Comparison of ENCODE assay signal across 26 cellular contexts in the genomic region with DNA sequence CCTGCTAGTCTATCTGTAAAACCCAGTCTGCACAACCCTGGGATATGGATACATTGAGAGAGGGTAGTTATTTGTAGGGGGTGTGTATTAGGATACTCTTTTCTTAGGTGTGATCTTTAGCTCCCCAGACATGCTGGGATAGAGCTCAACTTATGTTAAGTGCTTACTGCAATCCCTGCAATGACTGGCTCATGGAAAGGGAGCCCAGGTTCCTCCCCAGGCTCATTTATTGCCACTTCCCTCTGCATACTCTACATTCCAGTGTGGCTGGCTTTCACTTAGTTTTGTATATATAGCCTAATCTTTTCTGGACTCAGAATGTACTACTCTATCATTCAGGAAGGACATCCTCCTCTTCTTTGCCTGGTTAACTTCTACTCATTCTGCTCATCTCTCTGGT.
"Had no signal": no experiment of that assay in that cellular context is flagged by ENCODE, and none has a peak within 500 bp of the region (broad histone marks: within the 10 kb centered on the region; RNA-seq: fewer than 3 reads in every experiment).

No MANE protein-coding gene starts in this region.

- H3K27me3 Mint-ChIP-seq: dendritic cell treated with granulocyte-macrophage colony-stimulating factor and Interleukin-4, amounts not matched to agents 40 ng/mL and 50 ng/mL, for 4 days; progenitor cell of endocrine pancreas; type B pancreatic cell had no signal

- H3K9ac ChIP-seq: parathyroid adenoma had no signal

- H3K36me3 Mint-ChIP-seq: natural killer cell, type B pancreatic cell had no signal

- H3K4me3 ChIP-seq: colonic mucosa, gastrocnemius medialis, heart left ventricle, hepatocyte, lower lobe of right lung, right lobe of liver, stomach, thyroid gland had no signal

- H3K4me3 Mint-ChIP-seq: dendritic cell treated with granulocyte-macrophage colony-stimulating factor and Interleukin-4, amounts not matched to agents 40 ng/mL and 50 ng/mL, for 4 days; endodermal cell; natural killer cell; neural crest cell; type B pancreatic cell had no signal

- H3K27me3 ChIP-seq: colonic mucosa, gastrocnemius medialis, heart left ventricle, hepatocyte, right lobe of liver, stomach, thyroid gland had no signal

- ATAC-seq: esophagus mucosa, gastrocnemius medialis, heart left ventricle, left colon, left ventricle myocardium superior, natural killer cell, right lobe of liver had no signal

- H3K4me1 ChIP-seq: colonic mucosa, gastrocnemius medialis, heart left ventricle, lower lobe of right lung, parathyroid adenoma, right lobe of liver, stomach, thyroid gland had no signal

- DNase-seq: colonic mucosa; effector CD8-positive, alpha-beta T cell; endodermal cell; foreskin fibroblast; gastrocnemius medialis; heart left ventricle; kidney glomerular epithelial cell; left colon; left ventricle myocardium superior; lower lobe of right lung; natural killer cell; right lobe of liver; small intestine; stimulated activated CD4-positive, alpha-beta T cell treated with anti-CD3 and anti-CD28 coated beads, Interleukin-15, amount 100 ng/mL, for 24 hours; stimulated activated CD4-positive, alpha-beta T cell treated with anti-CD3 and anti-CD28 coated beads, Interleukin-2, amount 100 ng/mL, for 48 hours; stimulated activated naive CD4-positive, alpha-beta T cell treated with Interleukin-2 at 50 U/mL for 16 hours; stomach; thyroid gland had no signal

- H3K4me1 Mint-ChIP-seq: natural killer cell had no signal

- H3K9me3 ChIP-seq: colonic mucosa, gastrocnemius medialis, lower lobe of right lung, right lobe of liver, stomach, thyroid gland had no signal

- H3K36me3 ChIP-seq: colonic mucosa, gastrocnemius medialis, heart left ventricle, lower lobe of right lung, right lobe of liver, stomach, thyroid gland had no signal

- H3K9me3 Mint-ChIP-seq: neural crest cell, type B pancreatic cell had no signal

- H3K27ac Mint-ChIP-seq: dendritic cell treated with granulocyte-macrophage colony-stimulating factor and Interleukin-4, amounts not matched to agents 40 ng/mL and 50 ng/mL, for 4 days; endodermal cell; natural killer cell; progenitor cell of endocrine pancreas; type B pancreatic cell had no signal

- H3K27ac ChIP-seq: colonic mucosa, epithelial cell of prostate, gastrocnemius medialis, heart left ventricle, hepatocyte, lower lobe of right lung, parathyroid adenoma, right lobe of liver, stomach, thyroid gland had no signal
